In genomic region chr20:54704032-54704635, GRCh38 we compare ENCODE assay signal across 8 cellular contexts.
"Had no signal": no experiment of that assay in that cellular context is flagged by ENCODE, and none has a peak within 500 bp of the region (broad histone marks: within the 10 kb centered on the region; RNA-seq: fewer than 3 reads in every experiment).

No MANE protein-coding gene starts in this region.

- H3K4me3 Mint-ChIP-seq: GM23338, HFFc6, IgD-negative memory B cell had no signal

- H3K36me3 Mint-ChIP-seq: IgD-negative memory B cell had no signal

- H3K27ac Mint-ChIP-seq: GM23338, HFFc6, IgD-negative memory B cell had no signal

- H3K36me3 ChIP-seq: HAP-1 had no signal

- H2AFZ ChIP-seq: GM23338 had no signal

- H3K4me2 ChIP-seq: GM23338 had no signal

- H3K4me3 ChIP-seq: GM23338, HAP-1 had no signal

- H3K9me3 ChIP-seq: HAP-1 had no signal

- ATAC-seq: GM23338, HCT116, HepG2 had no signal

- H3K4me1 ChIP-seq: HAP-1 had no signal

- H3K4me1 Mint-ChIP-seq: GM23338, IgD-negative memory B cell had no signal

- DNase-seq: H7, HFFc6, KBM-7 had no signal
